In the genomic region with DNA sequence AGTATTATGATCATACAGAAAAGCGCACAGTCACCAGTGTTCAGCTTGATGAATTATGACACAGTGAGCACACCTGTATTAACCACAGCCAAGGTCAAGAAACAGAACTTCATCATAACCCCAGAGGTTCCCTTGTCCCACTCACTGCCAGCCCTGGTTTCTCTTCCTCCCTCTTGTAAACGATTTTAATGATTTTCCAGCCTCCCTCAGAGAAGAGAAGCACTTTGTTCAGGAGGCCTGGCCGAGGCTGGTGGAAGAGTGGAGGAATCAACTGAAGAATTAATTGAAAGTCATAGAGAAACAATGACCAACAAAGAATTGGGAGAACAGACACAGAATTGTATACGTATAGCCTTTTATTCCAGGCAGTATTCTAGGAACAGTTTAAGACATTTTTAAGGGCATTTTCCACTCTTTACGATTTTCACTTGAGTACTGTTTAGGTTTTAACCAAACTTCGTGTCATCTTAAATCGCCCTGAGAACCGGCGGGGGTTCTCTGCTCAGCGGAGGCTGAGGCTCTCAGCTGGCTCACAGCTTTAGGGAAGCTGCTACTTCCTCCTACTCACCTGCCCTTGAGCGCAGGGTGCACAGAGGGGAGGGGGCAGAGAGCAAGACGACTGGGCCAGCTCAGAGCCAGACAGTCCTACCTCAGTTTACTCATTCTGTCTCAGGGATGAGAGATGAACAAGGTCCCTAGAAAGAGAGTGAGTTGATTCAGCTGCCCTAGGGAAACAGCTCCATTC, we compare ENCODE assay signal across 10 cellular contexts.
DNase-seq lines count a peak whose midpoint lies in the region; ATAC-seq and TF ChIP-seq lines count a peak whose summit lies in the region.
"Had no signal": no experiment of that assay in that cellular context is flagged by ENCODE, and none has a peak within 500 bp of the region (broad histone marks: within the 10 kb centered on the region; RNA-seq: fewer than 3 reads in every experiment).

No MANE protein-coding gene starts in this region.

- peaks cover 19 to 44% (median 32%) of the 10 kb centered on the region in 4 donors for H3K4me1 Mint-ChIP-seq in CD4-positive, CD25-positive, alpha-beta regulatory T cell
- H3K4me1 Mint-ChIP-seq in CD8-positive, alpha-beta T cell (ENCODE audit: low read depth), result peaks cover 26% of the 10 kb centered on the region

- H3K9me3 Mint-ChIP-seq in CD4-positive, CD25-positive, alpha-beta regulatory T cell, result peaks cover 0 to 3% (median 0%) of the 10 kb centered on the region in 7 donors
- no peaks in the 10 kb centered on the region for H3K9me3 Mint-ChIP-seq in CD8-positive, alpha-beta T cell

- no peaks in the 10 kb centered on the region for H3F3A ChIP-seq in OCI-LY1 (ENCODE audit: insufficient read depth, low read length)

- intact Hi-C loops in esophagus squamous epithelium (cut with DNase I), result no loop called here
- intact Hi-C loops in CD8-positive, alpha-beta T cell (cut with DNase I, micrococcal nuclease), result no loop called here

- no peak overlapping the region for H2AFZ ChIP-seq in OCI-LY1 (ENCODE audit: low read length)

- TF ChIP-seq POLR2A in esophagus squamous epithelium (IDR thresholded peaks at IDR 0.05), result no peak

- no peak overlapping the region for H3K27ac ChIP-seq in CD4-positive, CD25-positive, alpha-beta regulatory T cell (ENCODE audit: insufficient read depth, low read length, poor library complexity, severe bottlenecking)
- H3K27ac ChIP-seq in OCI-LY1 (ENCODE audit: low read depth, low read length, poor library complexity, severe bottlenecking), result no peak overlapping the region
- H3K27ac ChIP-seq in esophagus squamous epithelium, result no peak overlapping the region
- no peak overlapping the region for H3K27ac ChIP-seq in CD8-positive, alpha-beta T cell (ENCODE audit: low read depth, low read length)

- 0 out of 2 replicates have a peak overlapping the region, but pooled peaks have one; percentile 14 for H3K4me2 ChIP-seq in OCI-LY1 (ENCODE audit: low read length)

- TF ChIP-seq CTCF in OCI-LY1 (IDR thresholded peaks at IDR 0.05; ENCODE audit: low read length), result no peak
- no peak for TF ChIP-seq CTCF in esophagus squamous epithelium (IDR thresholded peaks at IDR 0.05)
- TF ChIP-seq CTCF in CD8-positive, alpha-beta T cell (IDR thresholded peaks at IDR 0.05), result no peak

- H3K27me3 Mint-ChIP-seq in CD4-positive, CD25-positive, alpha-beta regulatory T cell, result no peaks in the 10 kb centered on the region
- H3K27me3 Mint-ChIP-seq in CD8-positive, alpha-beta T cell (ENCODE audit: low read depth), result no peaks in the 10 kb centered on the region
- H3K27me3 Mint-ChIP-seq: activated T-helper 17 cell treated with anti-CD3 and anti-CD28 coated beads, Interleukin-2, amount 50 U/mL, for 72 hours had no signal

- H3K27me3 ChIP-seq in CD4-positive, CD25-positive, alpha-beta regulatory T cell (ENCODE audit: control insufficient read depth, insufficient read depth, low read length), result no peaks in the 10 kb centered on the region
- H3K27me3 ChIP-seq in OCI-LY1 (ENCODE audit: insufficient read depth, low read length) (peaks cover 6% of the 10 kb centered on the region; the same call in 1 of the 2 replicates), esophagus squamous epithelium (no peaks in the 10 kb centered on the region)
- H3K27me3 ChIP-seq in CD8-positive, alpha-beta T cell (ENCODE audit: insufficient read depth, low read length), result no peaks in the 10 kb centered on the region

- POLR2A ChIA-PET in CD8-positive, alpha-beta T cell (lab: Charles Lee), result no interaction called here

- DNase-seq in CD4-positive, CD25-positive, alpha-beta regulatory T cell, result no peak
- no peak for DNase-seq in stimulated activated CD4-positive, alpha-beta T cell treated with anti-CD3 and anti-CD28 coated beads, Interleukin-12 subunit alpha, Interleukin-12 subunit beta, amount 100 ng/mL, for 4 hours
- DNase-seq in esophagus squamous epithelium (lab: John Stamatoyannopoulos, UW) (no peak), DMS153 treated with DMSO at 0.1 percent for 48 hours (lab: John Stamatoyannopoulos, UW; ENCODE audit: unreplicated experiment) (no peak)
- no peak for DNase-seq in CD8-positive, alpha-beta T cell

- H3K27ac Mint-ChIP-seq in CD4-positive, CD25-positive, alpha-beta regulatory T cell, result peak overlapping the region in 2 of 3 donors; percentile 43 to 76
- H3K27ac Mint-ChIP-seq in CD8-positive, alpha-beta T cell, result no peak overlapping the region
- H3K27ac Mint-ChIP-seq: activated T-helper 17 cell treated with anti-CD3 and anti-CD28 coated beads, Interleukin-2, amount 50 U/mL, for 72 hours had no signal

- CTCF ChIA-PET in CD8-positive, alpha-beta T cell (lab: Charles Lee), result interaction anchor here (1.6 kb wide), 1 partner anchor 25 kb away, joined by 4 read pairs; no protein-coding TSS in a partner anchor

- peak overlapping the region in 2 of 4 donors; percentile 11 to 42 for H3K4me3 Mint-ChIP-seq in CD4-positive, CD25-positive, alpha-beta regulatory T cell
- no peak overlapping the region for H3K4me3 Mint-ChIP-seq in CD8-positive, alpha-beta T cell
- H3K4me3 Mint-ChIP-seq: activated T-helper 17 cell treated with anti-CD3 and anti-CD28 coated beads, Interleukin-2, amount 50 U/mL, for 72 hours had no signal

- peaks cover 15% of the 10 kb centered on the region for H3K4me1 ChIP-seq in CD4-positive, CD25-positive, alpha-beta regulatory T cell (ENCODE audit: control insufficient read depth, insufficient read depth, low read length, poor library complexity, severe bottlenecking)
- H3K4me1 ChIP-seq in OCI-LY1 (ENCODE audit: insufficient read depth, low read length, severe bottlenecking) (peaks cover 12% of the 10 kb centered on the region), esophagus squamous epithelium (no peaks in the 10 kb centered on the region)
- no peaks in the 10 kb centered on the region for H3K4me1 ChIP-seq in CD8-positive, alpha-beta T cell (ENCODE audit: insufficient read depth, low read length)

- H3K9me2 ChIP-seq in OCI-LY1 (ENCODE audit: low read depth, low read length), result no peaks in the 10 kb centered on the region

- 56 to 76% methylated on average over 10 to 11 of the region's 12 CpGs for WGBS in esophagus squamous epithelium, 2 donors

- H3K4me3 ChIP-seq in CD4-positive, CD25-positive, alpha-beta regulatory T cell (ENCODE audit: low read depth, low read length), result no peak overlapping the region
- H3K4me3 ChIP-seq in OCI-LY1 (ENCODE audit: low read depth, low read length, poor library complexity, severe bottlenecking) (no peak overlapping the region), esophagus squamous epithelium (no peak overlapping the region)
- H3K4me3 ChIP-seq in CD8-positive, alpha-beta T cell (ENCODE audit: low read depth, low read length), result no peak overlapping the region

- H3K9me3 ChIP-seq in CD4-positive, CD25-positive, alpha-beta regulatory T cell (ENCODE audit: control insufficient read depth in 2 of 2, low read length in 2 of 2), result no peaks in the 10 kb centered on the region
- H3K9me3 ChIP-seq in OCI-LY1 (ENCODE audit: low read length), result 0 out of 2 replicates have a peak, but pooled peaks cover 2% of the 10 kb centered on the region
- H3K9me3 ChIP-seq in esophagus squamous epithelium, result no peaks in the 10 kb centered on the region
- H3K9me3 ChIP-seq in CD8-positive, alpha-beta T cell (ENCODE audit: low read length), result no peaks in the 10 kb centered on the region

- H3K36me3 ChIP-seq in CD4-positive, CD25-positive, alpha-beta regulatory T cell (ENCODE audit: control insufficient read depth, insufficient read depth, low read length), result no peaks in the 10 kb centered on the region
- H3K36me3 ChIP-seq in OCI-LY1 (ENCODE audit: insufficient read depth, low read length), result no peaks in the 10 kb centered on the region
- H3K36me3 ChIP-seq in esophagus squamous epithelium, result no peaks in the 10 kb centered on the region
- H3K36me3 ChIP-seq in CD8-positive, alpha-beta T cell (ENCODE audit: insufficient read depth, low read length), result no peaks in the 10 kb centered on the region

- no peaks in the 10 kb centered on the region for H3K36me3 Mint-ChIP-seq in CD4-positive, CD25-positive, alpha-beta regulatory T cell
- H3K36me3 Mint-ChIP-seq in CD8-positive, alpha-beta T cell, result no peaks in the 10 kb centered on the region

- ATAC-seq in CD4-positive, CD25-positive, alpha-beta regulatory T cell (ENCODE audit: low read depth in 2 of 2), result peak; percentile 29 to 38
- ATAC-seq in GM19043 (IDR thresholded peaks at IDR 0.05; ENCODE audit: low read depth, unreplicated experiment) (peak; percentile 44), HG02943 (IDR thresholded peaks at IDR 0.05; ENCODE audit: low read depth, unreplicated experiment) (peak; percentile 47)
- no peak for ATAC-seq in CD8-positive, alpha-beta T cell
- ATAC-seq: activated T-helper 17 cell treated with anti-CD3 and anti-CD28 coated beads, Interleukin-2, amount 50 U/mL, for 72 hours; Panc1 had no signal

- no peaks in the 10 kb centered on the region for H3K79me2 ChIP-seq in OCI-LY1 (ENCODE audit: insufficient read depth, low read length)

- no peaks in the 10 kb centered on the region for H4K20me1 ChIP-seq in OCI-LY1 (ENCODE audit: insufficient read depth, low read length)

- no peak overlapping the region for H3K9ac ChIP-seq in OCI-LY1 (ENCODE audit: low read length)
